In the genomic region with DNA sequence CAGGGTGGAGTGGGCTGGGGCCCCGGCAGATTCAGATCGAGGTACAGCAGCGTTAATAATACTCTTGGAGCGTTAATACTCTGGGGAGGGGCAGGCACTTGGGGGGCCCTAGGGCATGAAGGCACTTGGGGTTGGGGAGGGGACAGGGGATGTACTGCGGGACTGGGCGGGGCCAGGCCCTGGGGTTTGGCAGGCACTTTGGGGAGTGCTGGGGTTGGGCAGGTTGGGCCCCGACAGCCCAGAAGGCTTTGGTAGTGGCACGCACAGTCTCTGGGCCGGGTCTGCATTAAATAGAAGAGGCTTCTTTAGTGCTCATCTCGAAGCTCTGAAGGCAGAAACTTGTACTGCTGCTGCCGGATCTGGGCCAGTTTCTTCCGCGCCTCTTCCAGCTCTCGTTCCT, we compare ENCODE assay signal across 10 cellular contexts. TPM values are rescaled to one million over a fixed set of nuclear protein-coding genes. Genes with fewer than 3 reads are reported as not detected.
DNase-seq lines count a peak whose midpoint lies in the region; TF ChIP-seq lines count a peak whose summit lies in the region.
"Had no signal": no experiment of that assay in that cellular context is flagged by ENCODE, and none has a peak within 500 bp of the region (broad histone marks: within the 10 kb centered on the region; RNA-seq: fewer than 3 reads in every experiment).

No MANE protein-coding gene starts in this region.

- H3K4me3 ChIP-seq in PC-9 (no peak overlapping the region), mucosa of stomach (ENCODE audit: low read length) (no peak overlapping the region), dorsolateral prefrontal cortex (no peak overlapping the region)
- H3K4me3 ChIP-seq: ovary had no signal

- BruUV-seq in PC-9 (replicated peaks; lab: Mats Ljungman, UMichigan) = TSS peak; percentile 55

- H4K20me1 ChIP-seq in PC-9 (ENCODE audit: insufficient read depth) = no peaks in the 10 kb centered on the region

- DNase-seq in PC-9 = no peak
- DNase-seq in dorsolateral prefrontal cortex = no peak
- no peak for DNase-seq in stimulated activated CD4-positive, alpha-beta T cell treated with anti-CD3 and anti-CD28 coated beads, Interleukin-4, amount 100 ng/mL, for 4 hours
- DNase-seq: activated CD8-positive, alpha-beta T cell treated with anti-CD3 and anti-CD28 coated beads, Interleukin-2, amount 10 ng/mL, durations not matched to agents 7 days and 5 days; AML-193; GDM1; MV-4-11; NCI-H69; ovary had no signal

- no peak overlapping the region for H3K4me2 ChIP-seq in PC-9

- no peaks in the 10 kb centered on the region for H3K79me2 ChIP-seq in PC-9 (ENCODE audit: low read depth)

- intact Hi-C loops in PC-9 (cut with micrococcal nuclease; ENCODE audit: unreplicated experiment) (loop anchor here (5.0 kb wide), 1 partner anchor 40 kb away; the partner anchor contains the start of genes CCDC107 and RMRP), dorsolateral prefrontal cortex (cut with DNase I) (no loop called here)

- no peaks in the 10 kb centered on the region for H3K9me2 ChIP-seq in PC-9 (ENCODE audit: insufficient read depth)

- H3K4me1 ChIP-seq in PC-9 (replicated peaks; ENCODE audit: insufficient read depth) (no peaks in the 10 kb centered on the region), mucosa of stomach (ENCODE audit: control insufficient read depth, insufficient read depth, low read length) (peaks cover 23% of the 10 kb centered on the region)

- peak overlapping the region; percentile 34 for H3K9ac ChIP-seq in mucosa of stomach (ENCODE audit: low read length)

- H3K9me3 ChIP-seq in PC-9 (ENCODE audit: insufficient read depth, low read depth) (no peaks in the 10 kb centered on the region), mucosa of stomach (ENCODE audit: control insufficient read depth, low read length) (no peaks in the 10 kb centered on the region)
- H3K9me3 ChIP-seq: ovary had no signal

- POLR2A ChIA-PET in PC-9 (lab: Charles Lee; ENCODE audit: unreplicated experiment) = interaction anchor here (0.6 kb wide), 1 partner anchor 9 kb away, joined by 4 read pairs; no protein-coding TSS in a partner anchor

- H3K27ac ChIP-seq in PC-9 (no peak overlapping the region), dorsolateral prefrontal cortex (peak overlapping the region in 7 of 59 donors; percentile 23 to 70 (median 48))
- H3K27ac ChIP-seq: ovary had no signal

- H3K27me3 ChIP-seq in PC-9 (ENCODE audit: insufficient read depth, low read depth) = no peaks in the 10 kb centered on the region
- H3K27me3 ChIP-seq in mucosa of stomach (ENCODE audit: control insufficient read depth, insufficient read depth, low read length) = no peaks in the 10 kb centered on the region
- no peaks in the 10 kb centered on the region for H3K27me3 ChIP-seq in dorsolateral prefrontal cortex
- H3K27me3 ChIP-seq: ovary had no signal

- no peaks in the 10 kb centered on the region for H3F3A ChIP-seq in PC-9 (ENCODE audit: insufficient read depth, low read depth)

- TF ChIP-seq CTCF in PC-9 (conservative IDR thresholded peaks at IDR 0.05) = no peak
- no peak for TF ChIP-seq CTCF in dorsolateral prefrontal cortex (IDR thresholded peaks at IDR 0.05 in 54 of 56, conservative IDR thresholded peaks at IDR 0.05 in 2 of 56; ENCODE audit: low read depth in 1 of 56, partially characterized antibody in 56 of 56)

- CTCF ChIA-PET in PC-9 (lab: Charles Lee) = interaction anchor here (1.2 to 1.4 kb wide), 3 partner anchors 34 to 37 kb away, joined by 3 to 6 read pairs (median 5); no protein-coding TSS in a partner anchor

- H3K36me3 ChIP-seq in PC-9 (ENCODE audit: low read depth) = no peaks in the 10 kb centered on the region
- peaks cover 45% of the 10 kb centered on the region for H3K36me3 ChIP-seq in mucosa of stomach (ENCODE audit: control insufficient read depth, insufficient read depth, low read length)
- H3K36me3 ChIP-seq: ovary had no signal

- H2AFZ ChIP-seq in PC-9 = no peak overlapping the region

RNA-seq across cellular contexts. Expression of gene TPM2, which starts 7.8 kb away (rescaled TPM):
- total RNA-seq in PC-9 (2021) (30.5 and 60.0 TPM in 2 replicates), dorsolateral prefrontal cortex (100 to 1,000 TPM in 6 of 120 experiments, 10 to 100 TPM in 114; 10.9 to 287 (median 32.6) TPM)

RNA-seq across cellular contexts. Expression of gene CA9, which starts 23.8 kb away (rescaled TPM):
- total RNA-seq in PC-9 (2021) (2.5 and 6.6 TPM in 2 replicates), dorsolateral prefrontal cortex (1 to 10 TPM in 19 of 120 experiments, under 1 TPM in 31, not detected in 70; 0.34 to 6.1 (median 0.82) TPM)

RNA-seq across cellular contexts. Expression of gene ARHGEF39, which starts 32.5 kb away (rescaled TPM):
- total RNA-seq in PC-9 (2021) (13.5 and 15.6 TPM in 2 replicates), dorsolateral prefrontal cortex (1 to 10 TPM in 16 of 120 experiments, under 1 TPM in 69, not detected in 35; 0.11 to 2.3 (median 0.57) TPM)

RNA-seq across cellular contexts. Expression of gene TLN1, which starts 34.5 kb away (rescaled TPM):
- total RNA-seq in PC-9 (2021) = 101 and 114 TPM in 2 replicates
- total RNA-seq in dorsolateral prefrontal cortex = 100 to 1,000 TPM in 81 of 120 experiments, 10 to 100 TPM in 39; 65.1 to 206 (median 112) TPM

RNA-seq across cellular contexts. Expression of gene CREB3, which starts 35.0 kb away (rescaled TPM):
- 22.4 and 23.6 TPM in 2 replicates for total RNA-seq in PC-9 (2021)
- 10 to 100 TPM; 30.1 to 53.9 (median 40.9) TPM for total RNA-seq in dorsolateral prefrontal cortex
